Comparison of ENCODE assay signal across 8 cellular contexts in the genomic region with DNA sequence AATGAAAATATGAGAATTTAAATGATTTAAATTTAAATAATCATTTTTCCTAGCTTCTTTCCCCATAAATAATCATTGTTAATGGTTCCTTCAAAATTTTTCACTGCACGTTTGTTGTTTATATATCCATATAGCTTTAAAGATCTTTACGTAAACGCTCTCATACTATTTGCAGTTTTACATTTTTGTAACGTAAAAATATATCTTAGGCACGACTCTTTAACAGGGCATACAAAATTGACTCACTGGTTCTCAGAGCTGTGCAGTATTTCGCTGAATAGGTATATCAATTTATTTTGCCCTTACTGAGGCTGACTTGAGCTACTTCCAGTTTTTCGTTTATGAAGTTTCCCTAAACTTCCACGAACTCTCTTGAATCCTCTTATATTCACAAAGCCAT.
"Had no signal": no experiment of that assay in that cellular context is flagged by ENCODE, and none has a peak within 500 bp of the region (broad histone marks: within the 10 kb centered on the region; RNA-seq: fewer than 3 reads in every experiment).

No MANE protein-coding gene starts in this region.

- H3K4me2 ChIP-seq: KMS-11 had no signal

- H3K27ac ChIP-seq: HL-60, KMS-11 had no signal

- H3K27me3 Mint-ChIP-seq: IgD-negative memory B cell had no signal

- H3K4me3 Mint-ChIP-seq: IgD-negative memory B cell had no signal

- FAIRE-seq: HepG2, HTR-8/SVneo had no signal

- H3K27ac Mint-ChIP-seq: IgD-negative memory B cell had no signal

- DNase-seq: IMR-90, KBM-7, KG1 had no signal

- H3K4me1 Mint-ChIP-seq: IgD-negative memory B cell had no signal

- H3K9ac ChIP-seq: KMS-11 had no signal

- H3K9me3 Mint-ChIP-seq: IgD-negative memory B cell had no signal

- ATAC-seq: HepG2 had no signal
